In the genomic region with DNA sequence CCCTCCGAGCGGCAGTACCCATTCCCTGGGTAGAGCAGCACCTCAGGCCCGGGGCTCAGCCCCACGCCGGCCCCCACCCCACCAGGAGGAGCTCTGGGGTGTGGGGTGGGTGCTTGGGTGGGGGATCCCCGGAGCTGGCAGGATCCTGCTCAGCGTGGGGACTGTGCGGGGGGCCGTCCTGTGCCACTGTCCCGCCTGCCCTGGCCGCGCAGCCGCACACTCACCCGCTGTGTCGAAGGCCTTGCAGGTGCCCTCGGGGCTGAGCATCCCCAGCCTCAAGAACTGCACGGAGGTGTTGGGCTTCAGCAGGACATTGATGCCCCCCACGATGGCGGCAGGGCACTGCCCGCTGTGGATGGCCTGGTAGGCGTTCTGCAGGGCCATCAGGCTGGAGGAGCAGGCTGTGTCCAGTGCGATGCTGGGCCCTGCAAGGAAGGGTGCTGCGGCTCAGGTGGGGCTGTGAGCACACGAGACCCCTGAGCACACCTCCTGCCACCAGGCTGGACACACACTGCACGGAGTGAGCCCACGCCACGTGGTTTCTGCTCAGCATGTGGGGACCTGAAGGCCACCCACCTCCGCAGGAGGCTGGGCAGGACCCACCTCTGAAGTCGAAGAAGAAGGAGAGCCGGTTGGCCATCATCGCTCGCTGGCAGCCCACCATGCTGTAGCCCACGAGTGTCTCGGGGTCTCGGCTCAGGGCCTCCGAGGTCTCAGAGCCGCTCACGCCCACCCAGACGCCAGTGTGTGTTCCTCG, we compare ENCODE assay signal across 25 cellular contexts. TPM values are rescaled to one million over a fixed set of nuclear protein-coding genes. Genes with fewer than 3 reads are reported as not detected.
DNase-seq lines count a peak whose midpoint lies in the region; ATAC-seq, FAIRE-seq and TF ChIP-seq lines count a peak whose summit lies in the region.
"Had no signal": no experiment of that assay in that cellular context is flagged by ENCODE, and none has a peak within 500 bp of the region (broad histone marks: within the 10 kb centered on the region; RNA-seq: fewer than 3 reads in every experiment).

No MANE protein-coding gene starts in this region.

- H3K79me2 ChIP-seq in H9 (ENCODE audit: insufficient read depth, low read length): peaks cover 20% of the 10 kb centered on the region; the same call in 1 of the 2 replicates
- peaks cover 63% of the 10 kb centered on the region for H3K79me2 ChIP-seq in HepG2 (ENCODE audit: insufficient read depth, low read length)

- H4K5ac ChIP-seq in H9 (ENCODE audit: insufficient read length, low read depth, low read length): no peak overlapping the region

- TF ChIP-seq CTCF in H9 (conservative IDR thresholded peaks at IDR 0.05): no peak
- no peak for TF ChIP-seq CTCF in VCaP (conservative IDR thresholded peaks at IDR 0.05)
- 0 out of 2 replicates have a peak, but pooled peaks have one; percentile 2 for TF ChIP-seq CTCF in HepG2 (CRISPR knock-in tag; IDR thresholded peaks at IDR 0.05)

- TF ChIP-seq POLR2A in HepG2 (IDR thresholded peaks at IDR 0.05; ENCODE audit: insufficient read depth in 1 of 2, low read depth in 2 of 2, low read length in 2 of 2): no peak

- no peak overlapping the region for H3K56ac ChIP-seq in H9 (ENCODE audit: insufficient read length, low read depth, low read length)

- H3K36me3 Mint-ChIP-seq in H9 (ENCODE audit: insufficient read depth in 1 of 3, low read depth in 3 of 3): peaks cover 21 to 63% (median 54%) of the 10 kb centered on the region in 3 experiments; a peak in 6 of 7 replicates
- H3K36me3 Mint-ChIP-seq: immature natural killer cell, naive B cell had no signal

- BruUV-seq in HepG2 (replicated peaks; lab: Mats Ljungman, UMichigan): no TSS peak

- H4K8ac ChIP-seq in H9 (replicated peaks; ENCODE audit: insufficient read length, low read depth, low read length): no peak overlapping the region

- CTCF ChIA-PET in HepG2 (lab: Yijun Ruan, JAX; ENCODE audit: low intra/inter-chr PET ratio, low total read pairs): no interaction called here

- H3K23ac ChIP-seq in H9 (ENCODE audit: insufficient read length, low read depth, low read length): no peak overlapping the region

- no CpG with 5 or more reads among the region's 40 CpGs for WGBS in H9 (ENCODE audit: extremely low coverage, insufficient read length, low lambda C conversion rate)
- 96% methylated on average over 17 of the region's 40 CpGs for WGBS in HepG2 (ENCODE audit: low lambda C conversion rate)

- peak overlapping the region in 1 of 3 experiments; percentile 5; a peak in 1 of 6 replicates for H3K4me3 ChIP-seq in HepG2 (replicated peaks in 1 of 3; ENCODE audit: insufficient read depth in 1 of 3, low read depth in 2 of 3, low read length in 3 of 3)
- H3K4me3 ChIP-seq: colonic mucosa, heart right ventricle, lower lobe of right lung, ovary, PC-9, SJSA1, tibial artery had no signal

- TF ChIP-seq EP300 in HepG2 (IDR thresholded peaks at IDR 0.05; ENCODE audit: low read depth in 2 of 2, low read length in 2 of 2): no peak
- no peak for TF ChIP-seq EP300 in HepG2 (CRISPR knock-in tag; IDR thresholded peaks at IDR 0.05; ENCODE audit: borderline replicate concordance)

- peaks cover 8% of the 10 kb centered on the region for H3K23me2 ChIP-seq in H9 (ENCODE audit: insufficient read length, low read depth, low read length, poor library complexity, severe bottlenecking)

- H3K4me1 ChIP-seq in H9 (ENCODE audit: insufficient read depth, low read length): no peaks in the 10 kb centered on the region
- H3K4me1 ChIP-seq in HepG2 (ENCODE audit: insufficient read depth, low read length): peaks cover 36% of the 10 kb centered on the region

- DNase-seq in H9: no peak
- DNase-seq in HepG2 (ENCODE audit: low spot score): no peak
- DNase-seq: activated CD4-positive, alpha-beta memory T cell treated with anti-CD3 and anti-CD28 coated beads for 36 hours; activated naive CD8-positive, alpha-beta T cell treated with anti-CD3 and anti-CD28 coated beads for 36 hours; activated T-cell treated with anti-CD3 and anti-CD28 coated beads, Interleukin-2, amount 50 U/mL, for 4 hours; colonic mucosa; DND-41; immature natural killer cell; lower lobe of right lung; naive B cell; NCI-H2029; NCI-H345; PC-9; stimulated activated naive B cell treated with anti-CD40 and anti-IgM and Interleukin-4, amounts not matched to agents 10 μg/mL and 1 μg/mL and 100 μg/mL, for 72 hours; tibial artery had no signal

- H3K4me3 Mint-ChIP-seq in H9: no peak overlapping the region
- H3K4me3 Mint-ChIP-seq: activated CD4-positive, alpha-beta memory T cell treated with anti-CD3 and anti-CD28 coated beads for 36 hours; activated naive CD8-positive, alpha-beta T cell treated with anti-CD3 and anti-CD28 coated beads for 36 hours; activated T-cell treated with anti-CD3 and anti-CD28 coated beads, Interleukin-2, amount 50 U/mL, for 4 hours; immature natural killer cell; T-helper 1 cell treated with Interleukin-12 subunit alpha and Interleukin-12 subunit beta and Interleukin-4 antibody, amounts not matched to agents 30 μg/mL and 1 μg/mL, for 36 hours had no signal

- no peak overlapping the region for H2BK12ac ChIP-seq in H9 (ENCODE audit: insufficient read length, low read depth, low read length)

- no peak overlapping the region for H2AK5ac ChIP-seq in H9 (ENCODE audit: insufficient read length, low read length)

- peaks cover 61 to 77% of the 10 kb centered on the region in 2 experiments for H3K36me3 ChIP-seq in HepG2 (replicated peaks in 1 of 2; ENCODE audit: control insufficient read depth in 1 of 2, insufficient read depth in 2 of 2, low read length in 2 of 2)
- H3K36me3 ChIP-seq: ovary had no signal

- no peak overlapping the region for H3K14ac ChIP-seq in H9 (ENCODE audit: insufficient read depth, low read length)

- H3K4ac ChIP-seq in H9 (ENCODE audit: low read depth, low read length): no peak overlapping the region

- no peak overlapping the region for H2BK15ac ChIP-seq in H9 (ENCODE audit: low read depth, low read length)

- H3K27ac Mint-ChIP-seq in H9: peak overlapping the region in 2 of 3 experiments; percentile 83 to 91; a peak in 2 of 7 replicates
- H3K27ac Mint-ChIP-seq: activated CD4-positive, alpha-beta memory T cell treated with anti-CD3 and anti-CD28 coated beads for 36 hours; activated naive CD8-positive, alpha-beta T cell treated with anti-CD3 and anti-CD28 coated beads for 36 hours; immature natural killer cell; naive B cell; stimulated activated naive B cell treated with anti-CD40 and anti-IgM and Interleukin-4, amounts not matched to agents 10 μg/mL and 1 μg/mL and 100 μg/mL, for 72 hours; T-helper 1 cell treated with Interleukin-12 subunit alpha and Interleukin-12 subunit beta and Interleukin-4 antibody, amounts not matched to agents 30 μg/mL and 1 μg/mL, for 36 hours had no signal

- no peak overlapping the region for H3K27ac ChIP-seq in H9 (ENCODE audit: insufficient read length, low read depth, low read length)
- H3K27ac ChIP-seq in VCaP: peak overlapping the region; percentile 99
- H3K27ac ChIP-seq in HepG2 (ENCODE audit: extremely low read length, insufficient read depth, low read length): peak overlapping the region; percentile 23
- H3K27ac ChIP-seq: colonic mucosa, heart right ventricle, lower lobe of right lung, ovary, PC-9, SJSA1, tibial artery had no signal

- intact Hi-C loops in HepG2 (cut with micrococcal nuclease; ENCODE audit: unreplicated experiment): loop anchor here (10.0 kb wide), 1 partner anchor 118 kb away; the partner anchor contains the start of gene ASPSCR1

- no peak overlapping the region for H3T11ph ChIP-seq in H9 (ENCODE audit: low read length)

- H2BK20ac ChIP-seq in H9 (ENCODE audit: low read depth, low read length, poor library complexity, severe bottlenecking): no peak overlapping the region

- H3K9ac ChIP-seq in H9 (ENCODE audit: extremely low read depth, insufficient read length, low read length) (no peak overlapping the region), HepG2 (ENCODE audit: insufficient read depth, low read depth, low read length) (no peak overlapping the region)

- no peak overlapping the region for H3K4me2 ChIP-seq in H9 (ENCODE audit: insufficient read depth, insufficient read length, low read length)
- no peak overlapping the region for H3K4me2 ChIP-seq in HepG2 (ENCODE audit: low read depth, low read length)
- H3K4me2 ChIP-seq: PC-9 had no signal

- no peaks in the 10 kb centered on the region for H3K9me3 ChIP-seq in H9 (ENCODE audit: control insufficient read depth, low read depth, low read length)
- H3K9me3 ChIP-seq in HepG2 (ENCODE audit: low read length): no peaks in the 10 kb centered on the region
- H3K9me3 ChIP-seq: colonic mucosa, heart right ventricle, lower lobe of right lung, ovary, tibial artery had no signal

- H3K4me1 Mint-ChIP-seq in H9: peaks cover 1 to 10% of the 10 kb centered on the region in 2 experiments; a peak in 2 of 4 replicates
- H3K4me1 Mint-ChIP-seq: naive B cell had no signal

- H3K18ac ChIP-seq in H9 (ENCODE audit: insufficient read length, low read depth, low read length): no peak overlapping the region

- H2AFZ ChIP-seq in H9 (ENCODE audit: low read length): no peak overlapping the region
- H2AFZ ChIP-seq in HepG2 (ENCODE audit: low read length): no peak overlapping the region
- H2AFZ ChIP-seq: PC-9 had no signal

- H3K9me3 Mint-ChIP-seq in H9: no peaks in the 10 kb centered on the region
- H3K9me3 Mint-ChIP-seq: activated CD4-positive, alpha-beta memory T cell treated with anti-CD3 and anti-CD28 coated beads for 36 hours; activated naive CD8-positive, alpha-beta T cell treated with anti-CD3 and anti-CD28 coated beads for 36 hours; activated T-cell treated with anti-CD3 and anti-CD28 coated beads, Interleukin-2, amount 50 U/mL, for 4 hours; immature natural killer cell; naive B cell; stimulated activated naive B cell treated with anti-CD40 and anti-IgM and Interleukin-4, amounts not matched to agents 10 μg/mL and 1 μg/mL and 100 μg/mL, for 72 hours; T-helper 1 cell treated with Interleukin-12 subunit alpha and Interleukin-12 subunit beta and Interleukin-4 antibody, amounts not matched to agents 30 μg/mL and 1 μg/mL, for 36 hours had no signal

- peaks cover 13% of the 10 kb centered on the region for H3K79me1 ChIP-seq in H9 (ENCODE audit: insufficient read depth, low read depth, low read length, poor library complexity, severe bottlenecking)

- no peaks in the 10 kb centered on the region for H4K20me1 ChIP-seq in H9 (ENCODE audit: control insufficient read depth, insufficient read depth, insufficient read length)
- H4K20me1 ChIP-seq in HepG2 (ENCODE audit: insufficient read depth, low read length): peaks cover 74% of the 10 kb centered on the region

- in situ Hi-C loops in HepG2 (cut with HindIII; ENCODE audit: extremely low pct_ligation_motif_present, low pct_unique_long_range_greater_than_20kb): no loop called here

- POLR2A ChIA-PET in HepG2 (lab: Yijun Ruan, JAX): no interaction called here

- no peak overlapping the region for H4K91ac ChIP-seq in H9 (ENCODE audit: insufficient read length, low read depth, low read length)

- H3K27me3 Mint-ChIP-seq in H9 (ENCODE audit: low read depth): no peaks in the 10 kb centered on the region
- H3K27me3 Mint-ChIP-seq: activated CD4-positive, alpha-beta memory T cell treated with anti-CD3 and anti-CD28 coated beads for 36 hours; activated naive CD8-positive, alpha-beta T cell treated with anti-CD3 and anti-CD28 coated beads for 36 hours; naive B cell; stimulated activated naive B cell treated with anti-CD40 and anti-IgM and Interleukin-4, amounts not matched to agents 10 μg/mL and 1 μg/mL and 100 μg/mL, for 72 hours had no signal

- ATAC-seq in HepG2 (no peak), HG02870 (IDR thresholded peaks at IDR 0.05; ENCODE audit: unreplicated experiment) (no peak), HG03175 (IDR thresholded peaks at IDR 0.05; ENCODE audit: unreplicated experiment) (no peak)
- ATAC-seq: activated T-cell treated with anti-CD3 and anti-CD28 coated beads, Interleukin-2, amount 50 U/mL, for 4 hours; heart right ventricle; lower lobe of right lung; sciatic nerve; stimulated activated naive B cell treated with anti-CD40 and anti-IgM and Interleukin-4, amounts not matched to agents 10 μg/mL and 1 μg/mL and 100 μg/mL, for 72 hours had no signal

- TF ChIP-seq RAD21 in HepG2 (CRISPR knock-in tag; IDR thresholded peaks at IDR 0.05): no peak

- no peak overlapping the region for H2BK5ac ChIP-seq in H9 (ENCODE audit: insufficient read length, low read length)

- H2BK120ac ChIP-seq in H9 (ENCODE audit: low read depth, low read length, poor library complexity, severe bottlenecking): no peak overlapping the region

- H3K27me3 ChIP-seq in H9 (ENCODE audit: insufficient read depth, low read length) (no peaks in the 10 kb centered on the region), HepG2 (ENCODE audit: control insufficient read depth in 1 of 2, insufficient read depth in 2 of 2, low read length in 2 of 2) (no peaks in the 10 kb centered on the region; a peak in 1 of 5 replicates)
- H3K27me3 ChIP-seq: colonic mucosa, heart right ventricle, ovary, SJSA1, tibial artery had no signal

- FAIRE-seq in HepG2 (lab: Jason Lieb, UNC): no peak
- FAIRE-seq: endometrium, GM18507 had no signal

RNA-seq across cellular contexts. Expression of gene FASN, which starts 4.9 kb away (rescaled TPM):
- 420 and 433 TPM in 2 replicates for total RNA-seq in H9 (2021)
- total RNA-seq in HepG2 (2016; rRNA removed; fragmentation: Illumina TruSeq; extraction: Trizol): 101 and 192 TPM in 2 replicates
- 28.4 and 29.9 TPM in 2 replicates for total RNA-seq in HepG2 (2016; cell fraction: cytosol; rRNA removed; fragmentation: Illumina TruSeq; extraction: Trizol; ENCODE audit: low read depth)
- total RNA-seq in HepG2 (2016; cell fraction: insoluble cytoplasmic fraction; rRNA removed; fragmentation: Illumina TruSeq; extraction: Trizol): 118 and 157 TPM in 2 replicates
- 63.2 and 68.3 TPM in 2 replicates for total RNA-seq in HepG2 (2016; cell fraction: membrane; rRNA removed; fragmentation: Illumina TruSeq; extraction: Trizol)
- total RNA-seq in HepG2 (2016; cell fraction: nucleus; rRNA removed; fragmentation: Illumina TruSeq; extraction: Trizol): 147 and 173 TPM in 2 replicates
- polyA plus RNA-seq in HepG2 (2011; rRNA removed): 51.7 and 92.4 TPM in 2 replicates
- 62.2 and 67.6 TPM in 2 replicates for polyA plus RNA-seq in HepG2 (2011; cell fraction: cytosol; rRNA removed)
- 516 and 545 TPM in 2 replicates for polyA plus RNA-seq in HepG2 (2011; cell fraction: nucleus; rRNA removed)
- 163 and 245 TPM in 2 replicates for polyA plus RNA-seq in HepG2 (2012)
- polyA plus RNA-seq in HepG2 (2016; cell fraction: cytosol; fragmentation: Illumina TruSeq; extraction: Trizol; ENCODE audit: low read depth): 24.8 and 25.4 TPM in 2 replicates
- polyA plus RNA-seq in HepG2 (2016; cell fraction: insoluble cytoplasmic fraction; fragmentation: Illumina TruSeq; extraction: Trizol; ENCODE audit: low read depth): 209 and 303 TPM in 2 replicates
- polyA plus RNA-seq in HepG2 (2016; cell fraction: membrane; fragmentation: Illumina TruSeq; extraction: Trizol; ENCODE audit: low read depth): 52.3 and 61.0 TPM in 2 replicates
- polyA plus RNA-seq in HepG2 (2016; cell fraction: nucleus; fragmentation: Illumina TruSeq; extraction: Trizol; ENCODE audit: insufficient read depth, low read depth): 501 and 529 TPM in 2 replicates
- polyA minus RNA-seq in HepG2 (2011; rRNA and poly(A)+ RNA removed; ENCODE audit: low replicate concordance): 35.6 and 241 TPM in 2 replicates
- 226 and 344 TPM in 2 replicates for polyA minus RNA-seq in HepG2 (2011; cell fraction: cytosol; rRNA and poly(A)+ RNA removed)
- polyA minus RNA-seq in HepG2 (2011; cell fraction: nucleus; rRNA and poly(A)+ RNA removed): 97.7 and 151 TPM in 2 replicates

RNA-seq across cellular contexts. Expression of gene DUS1L, which starts 27.6 kb away (rescaled TPM):
- total RNA-seq in H9 (2021): 103 and 104 TPM in 2 replicates
- 67.9 and 109 TPM in 2 replicates for total RNA-seq in HepG2 (2016; rRNA removed; fragmentation: Illumina TruSeq; extraction: Trizol)
- 206 and 220 TPM in 2 replicates for total RNA-seq in HepG2 (2016; cell fraction: cytosol; rRNA removed; fragmentation: Illumina TruSeq; extraction: Trizol; ENCODE audit: low read depth)
- total RNA-seq in HepG2 (2016; cell fraction: insoluble cytoplasmic fraction; rRNA removed; fragmentation: Illumina TruSeq; extraction: Trizol): 58.4 and 113 TPM in 2 replicates
- total RNA-seq in HepG2 (2016; cell fraction: membrane; rRNA removed; fragmentation: Illumina TruSeq; extraction: Trizol): 268 and 276 TPM in 2 replicates
- 69.9 and 102 TPM in 2 replicates for total RNA-seq in HepG2 (2016; cell fraction: nucleus; rRNA removed; fragmentation: Illumina TruSeq; extraction: Trizol)
- 81.0 and 108 TPM in 2 replicates for polyA plus RNA-seq in HepG2 (2011; rRNA removed)
- 64.5 and 97.7 TPM in 2 replicates for polyA plus RNA-seq in HepG2 (2011; cell fraction: cytosol; rRNA removed)
- 583 and 668 TPM in 2 replicates for polyA plus RNA-seq in HepG2 (2011; cell fraction: nucleus; rRNA removed)
- 82.7 and 123 TPM in 2 replicates for polyA plus RNA-seq in HepG2 (2012)
- polyA plus RNA-seq in HepG2 (2016; cell fraction: cytosol; fragmentation: Illumina TruSeq; extraction: Trizol; ENCODE audit: low read depth): 353 and 384 TPM in 2 replicates
- polyA plus RNA-seq in HepG2 (2016; cell fraction: insoluble cytoplasmic fraction; fragmentation: Illumina TruSeq; extraction: Trizol; ENCODE audit: low read depth): 138 and 172 TPM in 2 replicates
- 444 and 521 TPM in 2 replicates for polyA plus RNA-seq in HepG2 (2016; cell fraction: membrane; fragmentation: Illumina TruSeq; extraction: Trizol; ENCODE audit: low read depth)
- polyA plus RNA-seq in HepG2 (2016; cell fraction: nucleus; fragmentation: Illumina TruSeq; extraction: Trizol; ENCODE audit: insufficient read depth, low read depth): 330 and 339 TPM in 2 replicates
- 47.0 and 79.2 TPM in 2 replicates for polyA minus RNA-seq in HepG2 (2011; rRNA and poly(A)+ RNA removed; ENCODE audit: low replicate concordance)
- 31.7 and 34.4 TPM in 2 replicates for polyA minus RNA-seq in HepG2 (2011; cell fraction: cytosol; rRNA and poly(A)+ RNA removed)
- polyA minus RNA-seq in HepG2 (2011; cell fraction: nucleus; rRNA and poly(A)+ RNA removed): 85.7 and 87.9 TPM in 2 replicates

RNA-seq across cellular contexts. Expression of gene GPS1, which starts 41.5 kb away (rescaled TPM):
- total RNA-seq in H9 (2021) (164 TPM in 2 replicates), HepG2 (2016; rRNA removed; fragmentation: Illumina TruSeq; extraction: Trizol) (106 and 124 TPM in 2 replicates)
- total RNA-seq in HepG2 (2016; cell fraction: cytosol; rRNA removed; fragmentation: Illumina TruSeq; extraction: Trizol; ENCODE audit: low read depth): 87.3 and 88.2 TPM in 2 replicates
- 99.7 and 134 TPM in 2 replicates for total RNA-seq in HepG2 (2016; cell fraction: insoluble cytoplasmic fraction; rRNA removed; fragmentation: Illumina TruSeq; extraction: Trizol)
- total RNA-seq in HepG2 (2016; cell fraction: membrane; rRNA removed; fragmentation: Illumina TruSeq; extraction: Trizol): 96.5 and 111 TPM in 2 replicates
- total RNA-seq in HepG2 (2016; cell fraction: nucleus; rRNA removed; fragmentation: Illumina TruSeq; extraction: Trizol): 89.5 and 106 TPM in 2 replicates
- polyA plus RNA-seq in HepG2 (2011; rRNA removed): 128 and 161 TPM in 2 replicates
- 107 and 157 TPM in 2 replicates for polyA plus RNA-seq in HepG2 (2011; cell fraction: cytosol; rRNA removed)
- 389 and 467 TPM in 2 replicates for polyA plus RNA-seq in HepG2 (2011; cell fraction: nucleus; rRNA removed)
- 102 and 120 TPM in 2 replicates for polyA plus RNA-seq in HepG2 (2012)
- polyA plus RNA-seq in HepG2 (2016; cell fraction: cytosol; fragmentation: Illumina TruSeq; extraction: Trizol; ENCODE audit: low read depth): 96.5 and 102 TPM in 2 replicates
- 120 and 146 TPM in 2 replicates for polyA plus RNA-seq in HepG2 (2016; cell fraction: insoluble cytoplasmic fraction; fragmentation: Illumina TruSeq; extraction: Trizol; ENCODE audit: low read depth)
- polyA plus RNA-seq in HepG2 (2016; cell fraction: membrane; fragmentation: Illumina TruSeq; extraction: Trizol; ENCODE audit: low read depth): 103 and 104 TPM in 2 replicates
- 225 and 229 TPM in 2 replicates for polyA plus RNA-seq in HepG2 (2016; cell fraction: nucleus; fragmentation: Illumina TruSeq; extraction: Trizol; ENCODE audit: insufficient read depth, low read depth)
- polyA minus RNA-seq in HepG2 (2011; rRNA and poly(A)+ RNA removed; ENCODE audit: low replicate concordance): 182 and 265 TPM in 2 replicates
- polyA minus RNA-seq in HepG2 (2011; cell fraction: cytosol; rRNA and poly(A)+ RNA removed): 76.6 and 80.3 TPM in 2 replicates
- polyA minus RNA-seq in HepG2 (2011; cell fraction: nucleus; rRNA and poly(A)+ RNA removed): 60.2 and 61.0 TPM in 2 replicates

RNA-seq across cellular contexts. Expression of gene RFNG, which starts 41.6 kb away (rescaled TPM):
- total RNA-seq in H9 (2021) (34.0 and 36.5 TPM in 2 replicates), HepG2 (2016; rRNA removed; fragmentation: Illumina TruSeq; extraction: Trizol) (27.8 and 64.0 TPM in 2 replicates)
- total RNA-seq in HepG2 (2016; cell fraction: cytosol; rRNA removed; fragmentation: Illumina TruSeq; extraction: Trizol; ENCODE audit: low read depth): 72.5 and 73.8 TPM in 2 replicates
- total RNA-seq in HepG2 (2016; cell fraction: insoluble cytoplasmic fraction; rRNA removed; fragmentation: Illumina TruSeq; extraction: Trizol): 23.6 and 61.0 TPM in 2 replicates
- total RNA-seq in HepG2 (2016; cell fraction: membrane; rRNA removed; fragmentation: Illumina TruSeq; extraction: Trizol): 95.0 and 98.0 TPM in 2 replicates
- 53.3 and 60.7 TPM in 2 replicates for total RNA-seq in HepG2 (2016; cell fraction: nucleus; rRNA removed; fragmentation: Illumina TruSeq; extraction: Trizol)
- polyA plus RNA-seq in HepG2 (2011; rRNA removed): 61.4 and 90.6 TPM in 2 replicates
- polyA plus RNA-seq in HepG2 (2011; cell fraction: cytosol; rRNA removed): 36.1 and 62.0 TPM in 2 replicates
- 548 and 733 TPM in 2 replicates for polyA plus RNA-seq in HepG2 (2011; cell fraction: nucleus; rRNA removed)
- 60.9 and 71.7 TPM in 2 replicates for polyA plus RNA-seq in HepG2 (2012)
- 106 and 121 TPM in 2 replicates for polyA plus RNA-seq in HepG2 (2016; cell fraction: cytosol; fragmentation: Illumina TruSeq; extraction: Trizol; ENCODE audit: low read depth)
- polyA plus RNA-seq in HepG2 (2016; cell fraction: insoluble cytoplasmic fraction; fragmentation: Illumina TruSeq; extraction: Trizol; ENCODE audit: low read depth): 35.7 and 47.7 TPM in 2 replicates
- 128 and 132 TPM in 2 replicates for polyA plus RNA-seq in HepG2 (2016; cell fraction: membrane; fragmentation: Illumina TruSeq; extraction: Trizol; ENCODE audit: low read depth)
- 227 and 229 TPM in 2 replicates for polyA plus RNA-seq in HepG2 (2016; cell fraction: nucleus; fragmentation: Illumina TruSeq; extraction: Trizol; ENCODE audit: insufficient read depth, low read depth)
- polyA minus RNA-seq in HepG2 (2011; rRNA and poly(A)+ RNA removed; ENCODE audit: low replicate concordance): 12.3 and 58.2 TPM in 2 replicates
- 21.9 and 29.0 TPM in 2 replicates for polyA minus RNA-seq in HepG2 (2011; cell fraction: cytosol; rRNA and poly(A)+ RNA removed)
- polyA minus RNA-seq in HepG2 (2011; cell fraction: nucleus; rRNA and poly(A)+ RNA removed): 29.7 and 35.9 TPM in 2 replicates

RNA-seq across cellular contexts. Expression of gene DCXR, which starts 55.7 kb away (rescaled TPM):
- total RNA-seq in H9 (2021): 90.6 and 93.6 TPM in 2 replicates
- total RNA-seq in HepG2 (2016; rRNA removed; fragmentation: Illumina TruSeq; extraction: Trizol): 286 and 311 TPM in 2 replicates
- total RNA-seq in HepG2 (2016; cell fraction: cytosol; rRNA removed; fragmentation: Illumina TruSeq; extraction: Trizol; ENCODE audit: low read depth): 275 and 353 TPM in 2 replicates
- total RNA-seq in HepG2 (2016; cell fraction: insoluble cytoplasmic fraction; rRNA removed; fragmentation: Illumina TruSeq; extraction: Trizol): 302 and 321 TPM in 2 replicates
- 228 and 297 TPM in 2 replicates for total RNA-seq in HepG2 (2016; cell fraction: membrane; rRNA removed; fragmentation: Illumina TruSeq; extraction: Trizol)
- 132 and 152 TPM in 2 replicates for total RNA-seq in HepG2 (2016; cell fraction: nucleus; rRNA removed; fragmentation: Illumina TruSeq; extraction: Trizol)
- 287 and 290 TPM in 2 replicates for polyA plus RNA-seq in HepG2 (2011; rRNA removed)
- polyA plus RNA-seq in HepG2 (2011; cell fraction: cytosol; rRNA removed): 253 and 424 TPM in 2 replicates
- 645 and 737 TPM in 2 replicates for polyA plus RNA-seq in HepG2 (2011; cell fraction: nucleus; rRNA removed)
- 190 and 266 TPM in 2 replicates for polyA plus RNA-seq in HepG2 (2012)
- polyA plus RNA-seq in HepG2 (2016; cell fraction: cytosol; fragmentation: Illumina TruSeq; extraction: Trizol; ENCODE audit: low read depth): 398 and 426 TPM in 2 replicates
- polyA plus RNA-seq in HepG2 (2016; cell fraction: insoluble cytoplasmic fraction; fragmentation: Illumina TruSeq; extraction: Trizol; ENCODE audit: low read depth): 296 and 330 TPM in 2 replicates
- polyA plus RNA-seq in HepG2 (2016; cell fraction: membrane; fragmentation: Illumina TruSeq; extraction: Trizol; ENCODE audit: low read depth): 308 and 335 TPM in 2 replicates
- 280 and 299 TPM in 2 replicates for polyA plus RNA-seq in HepG2 (2016; cell fraction: nucleus; fragmentation: Illumina TruSeq; extraction: Trizol; ENCODE audit: insufficient read depth, low read depth)
- polyA minus RNA-seq in HepG2 (2011; rRNA and poly(A)+ RNA removed; ENCODE audit: low replicate concordance): 73.9 and 172 TPM in 2 replicates
- polyA minus RNA-seq in HepG2 (2011; cell fraction: cytosol; rRNA and poly(A)+ RNA removed): 52.1 and 74.6 TPM in 2 replicates
- polyA minus RNA-seq in HepG2 (2011; cell fraction: nucleus; rRNA and poly(A)+ RNA removed): 61.5 and 67.5 TPM in 2 replicates
